In genomic region chr19:6109947-6110346, GRCh38 we compare ENCODE assay signal across 9 cellular contexts. TPM values are rescaled to one million over a fixed set of nuclear protein-coding genes. Genes with fewer than 3 reads are reported as not detected.
A peak's percentile ranks its signal among the peaks of the same experiment; 100 is the strongest.
DNase-seq lines count a peak whose midpoint lies in the region; ATAC-seq and TF ChIP-seq lines count a peak whose summit lies in the region.
"Had no signal": no experiment of that assay in that cellular context is flagged by ENCODE, and none has a peak within 500 bp of the region (broad histone marks: within the 10 kb centered on the region; RNA-seq: fewer than 3 reads in every experiment).

No MANE protein-coding gene starts in this region.

- H3K9me3 ChIP-seq in SK-N-SH: no peaks in the 10 kb centered on the region
- H3K9me3 ChIP-seq in stomach smooth muscle (ENCODE audit: control insufficient read depth in 2 of 2, low read length in 2 of 2): no peaks in the 10 kb centered on the region

- POLR2A ChIA-PET in SK-N-SH (lab: Yijun Ruan, JAX): no interaction called here

- H3K79me2 ChIP-seq in SK-N-SH (ENCODE audit: insufficient read depth): peaks cover 48% of the 10 kb centered on the region

- H3K9me3 Mint-ChIP-seq in activated naive CD8-positive, alpha-beta T cell (ENCODE audit: low read depth): no peaks in the 10 kb centered on the region
- H3K9me3 Mint-ChIP-seq in immature natural killer cell: peaks cover 0 to 4% (median 0%) of the 10 kb centered on the region in 6 donors

- H3F3A ChIP-seq in SK-N-SH (replicated peaks; ENCODE audit: insufficient read depth): peaks cover 18% of the 10 kb centered on the region

- H3K27me3 ChIP-seq in SK-N-SH (ENCODE audit: insufficient read depth) (no peaks in the 10 kb centered on the region), stomach smooth muscle (ENCODE audit: control insufficient read depth in 1 of 2, insufficient read depth in 2 of 2, low read length in 2 of 2) (no peaks in the 10 kb centered on the region)

- H3K27ac Mint-ChIP-seq in activated naive CD8-positive, alpha-beta T cell: peak overlapping the region; percentile 72
- H3K27ac Mint-ChIP-seq in immature natural killer cell: peak overlapping the region in 5 of 6 donors; percentile 66 to 90 (median 88)

- TF ChIP-seq EP300 in SK-N-SH (IDR thresholded peaks at IDR 0.05; ENCODE audit: borderline replicate concordance in 1 of 2, low read depth in 1 of 2, low read length in 1 of 2): no peak

- peaks cover 3% of the 10 kb centered on the region for H3K36me3 Mint-ChIP-seq in activated naive CD8-positive, alpha-beta T cell
- no peaks in the 10 kb centered on the region for H3K36me3 Mint-ChIP-seq in immature natural killer cell

- no peaks in the 10 kb centered on the region for H3K27me3 Mint-ChIP-seq in activated naive CD8-positive, alpha-beta T cell
- H3K27me3 Mint-ChIP-seq in immature natural killer cell (ENCODE audit: low read depth in 3 of 3): peaks cover 12 to 24% (median 23%) of the 10 kb centered on the region in 3 donors

- in situ Hi-C loops in G401 (cut with HindIII; ENCODE audit: low sequenced_read_pairs): no loop called here

- no peaks in the 10 kb centered on the region for H3K9me2 ChIP-seq in SK-N-SH

- H3K9ac ChIP-seq in SK-N-SH (peak overlapping the region; percentile 99), stomach smooth muscle (ENCODE audit: low read length in 2 of 2) (peak overlapping the region; percentile 89 to 96)

- no peak overlapping the region for H2AFZ ChIP-seq in SK-N-SH (ENCODE audit: low read depth)

- H3K36me3 ChIP-seq in SK-N-SH (replicated peaks in 1 of 2; ENCODE audit: control insufficient read depth in 1 of 2, insufficient read depth in 2 of 2, low read length in 1 of 2): no peaks in the 10 kb centered on the region
- no peaks in the 10 kb centered on the region for H3K36me3 ChIP-seq in stomach smooth muscle (ENCODE audit: control insufficient read depth in 2 of 2, insufficient read depth in 2 of 2, low read length in 2 of 2)

- TF ChIP-seq CTCF in SK-N-SH (IDR thresholded peaks at IDR 0.05): no peak

- DNase-seq in SK-N-SH: no peak
- DNase-seq in immature natural killer cell: no peak
- no peak for DNase-seq in G401 (ENCODE audit: low spot score)
- no peak for DNase-seq in GM03348 (ENCODE audit: low spot score)

- no peaks in the 10 kb centered on the region for H4K20me1 ChIP-seq in SK-N-SH (ENCODE audit: insufficient read depth)

- peak overlapping the region; percentile 91 for H3K4me3 Mint-ChIP-seq in activated naive CD8-positive, alpha-beta T cell
- peak overlapping the region; percentile 76 to 95 (median 91) for H3K4me3 Mint-ChIP-seq in immature natural killer cell

- H3K27ac ChIP-seq in SK-N-SH (ENCODE audit: low read depth in 2 of 2, low read length in 1 of 2) (peak overlapping the region in 1 of 2 experiments; percentile 91; a peak in 2 of 4 replicates), stomach smooth muscle (ENCODE audit: low read length) (peak overlapping the region; percentile 98)

- no peak for TF ChIP-seq RAD21 in SK-N-SH (IDR thresholded peaks at IDR 0.05; ENCODE audit: low read length)

- peak overlapping the region; percentile 98 for H3K4me2 ChIP-seq in SK-N-SH

- H3K4me1 ChIP-seq in SK-N-SH (ENCODE audit: control insufficient read depth in 1 of 2, insufficient read depth in 2 of 2, low read depth in 1 of 2, low read length in 1 of 2) (peaks cover 0 to 6% of the 10 kb centered on the region in 2 experiments; a peak in 1 of 4 replicates), stomach smooth muscle (ENCODE audit: control insufficient read depth, insufficient read depth, low read length) (peaks cover 22% of the 10 kb centered on the region)

- H3K4me3 ChIP-seq in SK-N-SH (ENCODE audit: low read depth in 2 of 2, low read length in 1 of 2) (peak overlapping the region; percentile 64 to 73), stomach smooth muscle (ENCODE audit: low read length in 2 of 2) (peak overlapping the region; percentile 55 to 84)

- CTCF ChIA-PET in SK-N-SH (lab: Yijun Ruan, JAX): no interaction called here

- WGBS in SK-N-SH (ENCODE audit: low lambda C conversion rate): 0% methylated on average over 5 of the region's 38 CpGs

- H3K4me1 Mint-ChIP-seq in activated naive CD8-positive, alpha-beta T cell (ENCODE audit: low read depth): peaks cover 23% of the 10 kb centered on the region
- H3K4me1 Mint-ChIP-seq in immature natural killer cell: peaks cover 23 to 26% of the 10 kb centered on the region in 2 donors

- ATAC-seq in SK-N-SH treated with all-trans-retinoic acid at 6 μM for 48 hours: no peak
- no peak for ATAC-seq in HG02678 (IDR thresholded peaks at IDR 0.05; ENCODE audit: unreplicated experiment)

TF ChIP-seq in SK-N-SH, 30 proteins besides CTCF, POLR2A, EP300 and RAD21:
- TF ChIP-seq FOXM1 (IDR thresholded peaks at IDR 0.05; ENCODE audit: low read depth) (no peak), FOXJ3 (CRISPR knock-in tag; IDR thresholded peaks at IDR 0.05) (no peak), MXI1 (IDR thresholded peaks at IDR 0.05; ENCODE audit: low read depth, low read length) (no peak), USF1 (IDR thresholded peaks at IDR 0.05; ENCODE audit: borderline replicate concordance, low read depth) (no peak), NFIC (IDR thresholded peaks at IDR 0.05; ENCODE audit: borderline replicate concordance) (no peak)

TF ChIP-seq in SK-N-SH treated with all-trans-retinoic acid at 6 μM for 48 hours, 23 proteins besides CTCF, POLR2A, EP300 and RAD21:
- TF ChIP-seq SNAI2 (CRISPR knock-in tag; IDR thresholded peaks at IDR 0.05): no peak
- TF ChIP-seq ZNF8 (CRISPR knock-in tag; IDR thresholded peaks at IDR 0.05): no peak
- TF ChIP-seq ZC3H10 (CRISPR knock-in tag; IDR thresholded peaks at IDR 0.05): no peak
- TF ChIP-seq ISL1 (CRISPR knock-in tag; IDR thresholded peaks at IDR 0.05): no peak
- TF ChIP-seq CREB5 (CRISPR knock-in tag; IDR thresholded peaks at IDR 0.05; ENCODE audit: low read depth): no peak
- TF ChIP-seq OSR1 (CRISPR knock-in tag; IDR thresholded peaks at IDR 0.05): no peak
- TF ChIP-seq BACH2 (CRISPR knock-in tag; IDR thresholded peaks at IDR 0.05; ENCODE audit: borderline replicate concordance): no peak
- TF ChIP-seq PATZ1 (CRISPR knock-in tag; IDR thresholded peaks at IDR 0.05; ENCODE audit: borderline replicate concordance): no peak

RNA-seq across cellular contexts. Expression of gene RFX2, which starts 0.4 kb away (rescaled TPM):
- 10.0 and 12.6 TPM in 2 replicates for polyA plus RNA-seq in SK-N-SH (2012; rRNA removed)
- 7.6 and 7.9 TPM in 2 replicates for polyA plus RNA-seq in SK-N-SH (2012; cell fraction: cytosol; rRNA removed)
- polyA plus RNA-seq in SK-N-SH (2012; cell fraction: nucleus; rRNA removed): 18.3 and 42.2 TPM in 2 replicates
- 1 to 10 TPM in 2 of 3 donors, not detected in 1; 2.2 to 3.9 TPM for polyA plus RNA-seq in immature natural killer cell
- 3.1 and 4.2 TPM in 2 replicates for total RNA-seq in G401 (2014; rRNA removed; shearing (Covaris generic))

RNA-seq across cellular contexts. Expression of gene ACSBG2, which starts 25.5 kb away (rescaled TPM):
- not detected in 2 replicates for polyA plus RNA-seq in SK-N-SH (2012; rRNA removed)
- polyA plus RNA-seq in SK-N-SH (2012; cell fraction: cytosol; rRNA removed): not detected in 2 replicates
- polyA plus RNA-seq in SK-N-SH (2012; cell fraction: nucleus; rRNA removed): not detected in 2 replicates
- under 1 TPM in 1 of 3 donors, not detected in 2; 0.38 TPM for polyA plus RNA-seq in immature natural killer cell
- total RNA-seq in G401 (2014; rRNA removed; shearing (Covaris generic)): not detected in 2 replicates
- total RNA-seq: NCI-H460 had no signal
